9 cellular contexts compared by ENCODE assay signal in genomic region chr5:88502179-88503064, GRCh38.
DNase-seq lines count a peak whose midpoint lies in the region; ATAC-seq and TF ChIP-seq lines count a peak whose summit lies in the region.
"Had no signal": no experiment of that assay in that cellular context is flagged by ENCODE, and none has a peak within 500 bp of the region (broad histone marks: within the 10 kb centered on the region; RNA-seq: fewer than 3 reads in every experiment).

No MANE protein-coding gene starts in this region.

- POLR2A ChIA-PET in activated CD4-positive, alpha-beta memory T cell treated with anti-CD3 and anti-CD28 coated beads, Interleukin-2, amount 10 ng/mL, durations not matched to agents 7 days and 5 days (lab: Charles Lee) = no interaction called here

- intact Hi-C loops in tibial artery (cut with DNase I; ENCODE audit: low total_unique reads) = no loop called here

- H3K36me3 ChIP-seq in BLaER1 treated with 17β-estradiol and CSF1 and Interleukin-3, amounts not matched to agents 10 nM and 100 nM = no peaks in the 10 kb centered on the region
- H3K36me3 ChIP-seq in tibial artery = no peaks in the 10 kb centered on the region

- peak overlapping the region; percentile 53 to 72 (median 60) for H3K4me3 ChIP-seq in BLaER1 treated with 17β-estradiol and CSF1 and Interleukin-3, amounts not matched to agents 10 nM and 100 nM
- peak overlapping the region; percentile 37 to 43 for H3K4me3 ChIP-seq in tibial artery
- H3K4me3 ChIP-seq: lung had no signal

- no peak for TF ChIP-seq CTCF in tibial artery (IDR thresholded peaks at IDR 0.05)

- CTCF ChIA-PET in activated CD4-positive, alpha-beta memory T cell treated with anti-CD3 and anti-CD28 coated beads, Interleukin-2, amount 10 ng/mL, durations not matched to agents 7 days and 5 days (lab: Charles Lee) = no interaction called here

- H3K9ac ChIP-seq in BLaER1 treated with 17β-estradiol and CSF1 and Interleukin-3, amounts not matched to agents 10 nM and 100 nM = peak overlapping the region; percentile 58 to 82 (median 73)

- H4K20me1 ChIP-seq in BLaER1 treated with 17β-estradiol and CSF1 and Interleukin-3, amounts not matched to agents 10 nM and 100 nM = no peaks in the 10 kb centered on the region

- peak; percentile 91 for ATAC-seq in GM19043 (IDR thresholded peaks at IDR 0.05; ENCODE audit: low read depth, unreplicated experiment)
- peak; percentile 82 for ATAC-seq in HG03135 (IDR thresholded peaks at IDR 0.05; ENCODE audit: unreplicated experiment)

- no peaks in the 10 kb centered on the region for H3K9me3 ChIP-seq in BLaER1 treated with 17β-estradiol and CSF1 and Interleukin-3, amounts not matched to agents 10 nM and 100 nM (replicated peaks in 1 of 11)
- H3K9me3 ChIP-seq in tibial artery = no peaks in the 10 kb centered on the region

- H3K27ac Mint-ChIP-seq in activated CD4-positive, alpha-beta memory T cell treated with anti-CD3 and anti-CD28 coated beads, Interleukin-2, amount 10 ng/mL, durations not matched to agents 7 days and 5 days = peak overlapping the region; percentile 78

- peaks cover 6 to 14% (median 10%) of the 10 kb centered on the region in 10 experiments; a peak in 13 of 20 replicates for H3K4me1 ChIP-seq in BLaER1 treated with 17β-estradiol and CSF1 and Interleukin-3, amounts not matched to agents 10 nM and 100 nM
- no peaks in the 10 kb centered on the region for H3K4me1 ChIP-seq in tibial artery

- H3K4me1 Mint-ChIP-seq in activated CD4-positive, alpha-beta memory T cell treated with anti-CD3 and anti-CD28 coated beads, Interleukin-2, amount 10 ng/mL, durations not matched to agents 7 days and 5 days = peaks cover 19% of the 10 kb centered on the region

- H3K4me2 ChIP-seq in BLaER1 treated with 17β-estradiol and CSF1 and Interleukin-3, amounts not matched to agents 10 nM and 100 nM = peak overlapping the region; percentile 70 to 92 (median 82)

- no peaks in the 10 kb centered on the region for H3K36me3 Mint-ChIP-seq in activated CD4-positive, alpha-beta memory T cell treated with anti-CD3 and anti-CD28 coated beads, Interleukin-2, amount 10 ng/mL, durations not matched to agents 7 days and 5 days (ENCODE audit: low read depth)

- DNase-seq in activated CD4-positive, alpha-beta memory T cell treated with anti-CD3 and anti-CD28 coated beads, Interleukin-2, amount 10 ng/mL, durations not matched to agents 7 days and 5 days = no peak
- peak; percentile 35 for DNase-seq in kidney tubule cell (ENCODE audit: low spot score)
- DNase-seq in tibial artery = no peak
- DNase-seq in effector CD4-positive, alpha-beta T cell = no peak
- no peak for DNase-seq in cerebellar nuclear complex (lab: John Stamatoyannopoulos, UW)

- H3K4me3 Mint-ChIP-seq in activated CD4-positive, alpha-beta memory T cell treated with anti-CD3 and anti-CD28 coated beads, Interleukin-2, amount 10 ng/mL, durations not matched to agents 7 days and 5 days = peak overlapping the region; percentile 92

- H3K9me3 Mint-ChIP-seq in activated CD4-positive, alpha-beta memory T cell treated with anti-CD3 and anti-CD28 coated beads, Interleukin-2, amount 10 ng/mL, durations not matched to agents 7 days and 5 days = no peaks in the 10 kb centered on the region

- peaks cover 7% of the 10 kb centered on the region for H3K27me3 Mint-ChIP-seq in activated CD4-positive, alpha-beta memory T cell treated with anti-CD3 and anti-CD28 coated beads, Interleukin-2, amount 10 ng/mL, durations not matched to agents 7 days and 5 days

- H3K27me3 ChIP-seq in BLaER1 treated with 17β-estradiol and CSF1 and Interleukin-3, amounts not matched to agents 10 nM and 100 nM = no peaks in the 10 kb centered on the region
- no peaks in the 10 kb centered on the region for H3K27me3 ChIP-seq in tibial artery

- peak overlapping the region in 10 of 11 experiments; percentile 34 to 84 (median 72); a peak in 20 of 22 replicates for H3K27ac ChIP-seq in BLaER1 treated with 17β-estradiol and CSF1 and Interleukin-3, amounts not matched to agents 10 nM and 100 nM
- H3K27ac ChIP-seq in tibial artery = no peak overlapping the region

Comparison
In these comparisons a context has a peak if more than half of its experiments do, and no peak if none do; other contexts are left out.
1. H3K27ac ChIP-seq: peak in BLaER1 treated with 17β-estradiol and CSF1 and Interleukin-3, amounts not matched to agents 10 nM and 100 nM (10 of 11); none in tibial artery (0 of 2).